ENCODE assay signal across 16 cellular contexts in the genomic region with DNA sequence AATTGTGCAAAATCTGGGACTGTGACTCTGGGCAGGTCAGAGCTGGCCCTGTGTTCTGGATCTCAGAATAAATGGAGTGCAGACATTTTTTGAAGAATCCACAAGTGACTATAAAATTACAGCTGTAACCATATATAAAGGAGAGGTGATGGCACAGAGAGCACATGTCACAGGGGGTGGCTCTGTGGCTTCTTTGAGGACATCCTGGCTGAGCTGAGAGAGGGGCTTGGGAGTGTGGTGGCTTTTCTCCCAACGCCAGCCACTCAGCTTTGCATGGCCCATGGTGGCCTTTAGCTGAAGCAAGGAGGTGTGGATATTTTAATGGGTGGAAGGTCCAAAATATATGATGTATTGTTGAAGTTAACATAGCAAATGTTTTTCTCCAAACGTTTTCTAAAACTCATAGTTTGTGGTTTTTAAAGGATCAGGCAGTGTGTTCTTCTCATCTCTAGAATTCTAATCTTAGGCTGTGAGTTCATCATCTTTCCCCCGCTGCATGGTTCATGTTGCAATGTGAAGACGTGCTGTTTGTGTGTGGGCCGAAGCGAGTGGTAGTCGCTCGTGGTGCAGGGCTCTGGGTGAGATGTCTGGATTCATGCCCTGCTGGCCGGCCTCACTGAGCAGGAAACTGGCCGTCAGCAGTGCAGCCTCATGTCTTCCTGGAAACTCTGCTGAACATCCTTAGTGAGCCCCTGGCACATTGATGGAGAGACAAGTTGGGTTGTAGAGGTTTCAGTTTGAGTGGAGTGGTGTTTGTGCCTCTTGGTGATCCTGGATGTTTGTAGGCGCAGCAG.
DNase-seq lines count a peak whose midpoint lies in the region; ATAC-seq and TF ChIP-seq lines count a peak whose summit lies in the region.
"Had no signal": no experiment of that assay in that cellular context is flagged by ENCODE, and none has a peak within 500 bp of the region (broad histone marks: within the 10 kb centered on the region; RNA-seq: fewer than 3 reads in every experiment).

No MANE protein-coding gene starts in this region.

- peaks cover 17% of the 10 kb centered on the region for H3K36me3 Mint-ChIP-seq in natural killer cell treated with Interleukin-12 subunit alpha and Interleukin-12 subunit beta and Interleukin-15 and Interleukin-18, amount 100 ng/mL, for 72 hours
- peaks cover 11% of the 10 kb centered on the region for H3K36me3 Mint-ChIP-seq in natural killer cell

- H3K27ac ChIP-seq in aorta (ENCODE audit: low read depth in 1 of 2, low read length in 2 of 2) = no peak overlapping the region
- H3K27ac ChIP-seq: cardiac muscle cell had no signal

- no peak overlapping the region for H3K4me3 ChIP-seq in aorta (ENCODE audit: low read length in 2 of 2)
- H3K4me3 ChIP-seq: cardiac muscle cell had no signal

- no peaks in the 10 kb centered on the region for H3K27me3 ChIP-seq in aorta (ENCODE audit: control insufficient read depth in 1 of 2, insufficient read depth in 2 of 2, low read length in 1 of 2)
- H3K27me3 ChIP-seq: cardiac muscle cell had no signal

- peaks cover 7 to 33% of the 10 kb centered on the region in 2 donors for H3K4me1 Mint-ChIP-seq in natural killer cell treated with Interleukin-12 subunit alpha and Interleukin-12 subunit beta and Interleukin-15 and Interleukin-18, amount 100 ng/mL, for 72 hours (ENCODE audit: low read depth in 2 of 2)
- H3K4me1 Mint-ChIP-seq in natural killer cell = peaks cover 0 to 4% of the 10 kb centered on the region in 2 donors
- H3K4me1 Mint-ChIP-seq: immature natural killer cell, nephron had no signal

- peak overlapping the region; percentile 66 for H3K4me3 Mint-ChIP-seq in natural killer cell treated with Interleukin-12 subunit alpha and Interleukin-12 subunit beta and Interleukin-15 and Interleukin-18, amount 100 ng/mL, for 72 hours
- H3K4me3 Mint-ChIP-seq in natural killer cell = no peak overlapping the region
- H3K4me3 Mint-ChIP-seq: immature natural killer cell, nephron had no signal

- H3K27me3 Mint-ChIP-seq in natural killer cell treated with Interleukin-12 subunit alpha and Interleukin-12 subunit beta and Interleukin-15 and Interleukin-18, amount 100 ng/mL, for 72 hours = no peaks in the 10 kb centered on the region
- H3K27me3 Mint-ChIP-seq in natural killer cell (ENCODE audit: low read depth in 2 of 2) = no peaks in the 10 kb centered on the region

- intact Hi-C loops in natural killer cell (cut with micrococcal nuclease) = no loop called here
- intact Hi-C loops in aorta (cut with DNase I) = no loop called here

- H3K4me1 ChIP-seq in aorta (ENCODE audit: control insufficient read depth in 1 of 2, insufficient read depth in 2 of 2, low read length in 2 of 2) = no peaks in the 10 kb centered on the region

- H3K27ac Mint-ChIP-seq in natural killer cell treated with Interleukin-12 subunit alpha and Interleukin-12 subunit beta and Interleukin-15 and Interleukin-18, amount 100 ng/mL, for 72 hours = peak overlapping the region in 1 of 2 donors; percentile 88
- no peak overlapping the region for H3K27ac Mint-ChIP-seq in natural killer cell
- H3K27ac Mint-ChIP-seq: immature natural killer cell, nephron had no signal

- no peak for DNase-seq in natural killer cell treated with Interleukin-12 subunit alpha and Interleukin-12 subunit beta and Interleukin-15 and Interleukin-18, amount 100 ng/mL, for 72 hours (ENCODE audit: low spot score)
- no peak for DNase-seq in natural killer cell
- DNase-seq in fibroblast of gingiva (ENCODE audit: low read depth) = peak; percentile 15
- DNase-seq in myocyte (ENCODE audit: low read depth) = peak; percentile 82
- peak in 1 of 2 donors; percentile 65 for DNase-seq in aorta
- no peak for DNase-seq in SHP77 (lab: John Stamatoyannopoulos, UW)
- DNase-seq in NCI-H1105 treated with DMSO at 0.1 percent for 48 hours (lab: John Stamatoyannopoulos, UW) = no peak
- DNase-seq: activated CD4-positive, CD25-positive, alpha-beta regulatory T cell treated with anti-CD3 and anti-CD28 coated beads, Interleukin-2, amount 50 U/mL, for 72 hours; activated effector memory CD4-positive, alpha-beta T cell treated with anti-CD3 and anti-CD28 coated beads, Interleukin-2, amount 50 U/mL, for 16 hours; immature natural killer cell; Karpas-422; NCI-H2107; stimulated activated CD4-positive, alpha-beta T cell treated with anti-CD3 and anti-CD28 coated beads, Interleukin-15, amount 100 ng/mL, for 24 hours had no signal

- no peak for TF ChIP-seq CTCF in natural killer cell (IDR thresholded peaks at IDR 0.05)

- no peaks in the 10 kb centered on the region for H3K9me3 ChIP-seq in aorta (ENCODE audit: control insufficient read depth, low read length)

- peak; percentile 69 to 87 for ATAC-seq in natural killer cell treated with Interleukin-12 subunit alpha and Interleukin-12 subunit beta and Interleukin-15 and Interleukin-18, amount 100 ng/mL, for 72 hours
- ATAC-seq in natural killer cell (no peak), aorta (ENCODE audit: low FRiP score) (peak; percentile 68), HG03135 (IDR thresholded peaks at IDR 0.05; ENCODE audit: unreplicated experiment) (no peak)

- WGBS in aorta, 2 donors = 84 to 85% methylated on average over 11 of the region's 11 CpGs

- H3K36me3 ChIP-seq in aorta (ENCODE audit: control insufficient read depth in 1 of 2, insufficient read depth in 2 of 2, low read length in 1 of 2) = peaks cover 0 to 4% of the 10 kb centered on the region in 2 donors

- H3K9me3 Mint-ChIP-seq in natural killer cell treated with Interleukin-12 subunit alpha and Interleukin-12 subunit beta and Interleukin-15 and Interleukin-18, amount 100 ng/mL, for 72 hours = no peaks in the 10 kb centered on the region
- H3K9me3 Mint-ChIP-seq in natural killer cell = no peaks in the 10 kb centered on the region
- H3K9me3 Mint-ChIP-seq: immature natural killer cell, nephron had no signal

Comparison
In these comparisons a context has a peak if more than half of its experiments do, and no peak if none do; other contexts are left out.
1. ATAC-seq: peak in natural killer cell treated with Interleukin-12 subunit alpha and Interleukin-12 subunit beta and Interleukin-15 and Interleukin-18, amount 100 ng/mL, for 72 hours (2 of 2) and aorta (single experiment); none in natural killer cell (0 of 3) and HG03135 (single experiment).
2. DNase-seq: peak in fibroblast of gingiva (single experiment) and myocyte (single experiment); none in natural killer cell treated with Interleukin-12 subunit alpha and Interleukin-12 subunit beta and Interleukin-15 and Interleukin-18, amount 100 ng/mL, for 72 hours (single experiment), natural killer cell (single experiment), SHP77 (0 of 2) and NCI-H1105 treated with DMSO at 0.1 percent for 48 hours (single experiment).